Comparison of ENCODE assay signal across 24 cellular contexts in genomic region chr14:60220917-60221316, GRCh38.
"Had no signal": no experiment of that assay in that cellular context is flagged by ENCODE, and none has a peak within 500 bp of the region (broad histone marks: within the 10 kb centered on the region; RNA-seq: fewer than 3 reads in every experiment).

No MANE protein-coding gene starts in this region.

- H3K27ac ChIP-seq: colonic mucosa, dorsolateral prefrontal cortex, esophagus squamous epithelium, gastrocnemius medialis, neutrophil, ovary, prostate gland, thoracic aorta, upper lobe of left lung had no signal

- H3K4me1 Mint-ChIP-seq: memory B cell, nephron had no signal

- H3K4me3 ChIP-seq: colonic mucosa, dorsolateral prefrontal cortex, esophagus squamous epithelium, gastrocnemius medialis, ovary, prostate gland, thoracic aorta, upper lobe of left lung had no signal

- H3K4me1 ChIP-seq: colonic mucosa, esophagus squamous epithelium had no signal

- H3K9me3 ChIP-seq: colonic mucosa, esophagus squamous epithelium, gastrocnemius medialis, neutrophil, ovary, prostate gland, thoracic aorta, upper lobe of left lung had no signal

- H3K27ac Mint-ChIP-seq: activated CD4-positive, alpha-beta memory T cell treated with anti-CD3 and anti-CD28 coated beads for 36 hours; activated naive CD8-positive, alpha-beta T cell treated with anti-CD3 and anti-CD28 coated beads, Interleukin-2, amount 10 ng/mL, durations not matched to agents 7 days and 5 days; effector memory CD8-positive, alpha-beta T cell; memory B cell; nephron; T-helper 1 cell treated with Interleukin-12 subunit alpha and Interleukin-12 subunit beta and Interleukin-4 antibody, amounts not matched to agents 30 μg/mL and 1 μg/mL, for 36 hours had no signal

- H3K27me3 Mint-ChIP-seq: activated CD4-positive, alpha-beta memory T cell treated with anti-CD3 and anti-CD28 coated beads for 36 hours; activated naive CD8-positive, alpha-beta T cell treated with anti-CD3 and anti-CD28 coated beads, Interleukin-2, amount 10 ng/mL, durations not matched to agents 7 days and 5 days; effector memory CD8-positive, alpha-beta T cell had no signal

- DNase-seq: activated CD4-positive, alpha-beta memory T cell treated with anti-CD3 and anti-CD28 coated beads for 36 hours; activated CD4-positive, alpha-beta T cell treated with anti-CD3 and anti-CD28 coated beads for 48 hours; activated naive CD4-positive, alpha-beta T cell treated with Interleukin-2 at 50 U/mL for 16 hours; activated naive CD8-positive, alpha-beta T cell treated with anti-CD3 and anti-CD28 coated beads, Interleukin-2, amount 10 ng/mL, durations not matched to agents 7 days and 5 days; activated T-cell treated with anti-CD3 and anti-CD28 coated beads, Interleukin-2, amount 50 U/mL, for 1 hour; amygdala; colonic mucosa; dorsolateral prefrontal cortex; effector memory CD8-positive, alpha-beta T cell; esophagus squamous epithelium; gastrocnemius medialis; head of caudate nucleus; hypothalamus; left colon; ovary; stimulated activated CD4-positive, alpha-beta T cell treated with anti-CD3 and anti-CD28 coated beads, Interleukin-4, amount 100 ng/mL, for 4 hours; T1000; upper lobe of left lung had no signal

- ATAC-seq: gastrocnemius medialis, left colon had no signal

- H3K9me3 Mint-ChIP-seq: activated CD4-positive, alpha-beta memory T cell treated with anti-CD3 and anti-CD28 coated beads for 36 hours; activated naive CD8-positive, alpha-beta T cell treated with anti-CD3 and anti-CD28 coated beads, Interleukin-2, amount 10 ng/mL, durations not matched to agents 7 days and 5 days; effector memory CD8-positive, alpha-beta T cell; memory B cell; nephron; T-helper 1 cell treated with Interleukin-12 subunit alpha and Interleukin-12 subunit beta and Interleukin-4 antibody, amounts not matched to agents 30 μg/mL and 1 μg/mL, for 36 hours had no signal

- H3K27me3 ChIP-seq: colonic mucosa, dorsolateral prefrontal cortex, esophagus squamous epithelium, gastrocnemius medialis, neutrophil, ovary, upper lobe of left lung had no signal

- H3K36me3 ChIP-seq: colonic mucosa, esophagus squamous epithelium, gastrocnemius medialis, neutrophil, ovary, prostate gland, thoracic aorta, upper lobe of left lung had no signal

- H3K4me3 Mint-ChIP-seq: activated CD4-positive, alpha-beta memory T cell treated with anti-CD3 and anti-CD28 coated beads for 36 hours; activated naive CD8-positive, alpha-beta T cell treated with anti-CD3 and anti-CD28 coated beads, Interleukin-2, amount 10 ng/mL, durations not matched to agents 7 days and 5 days; effector memory CD8-positive, alpha-beta T cell; memory B cell; nephron; T-helper 1 cell treated with Interleukin-12 subunit alpha and Interleukin-12 subunit beta and Interleukin-4 antibody, amounts not matched to agents 30 μg/mL and 1 μg/mL, for 36 hours had no signal

- H3K36me3 Mint-ChIP-seq: activated CD4-positive, alpha-beta memory T cell treated with anti-CD3 and anti-CD28 coated beads for 36 hours; activated naive CD8-positive, alpha-beta T cell treated with anti-CD3 and anti-CD28 coated beads, Interleukin-2, amount 10 ng/mL, durations not matched to agents 7 days and 5 days; memory B cell had no signal
